ENCODE assay signal across 2 cellular contexts in genomic region chr11:46175401-46176002, GRCh38.
TF ChIP-seq lines count a peak whose summit lies in the region.

No MANE protein-coding gene starts in this region.

TF ChIP-seq in A549, 52 proteins besides CTCF, POLR2A, EP300 and RAD21:
- TF ChIP-seq USF2 (IDR thresholded peaks at IDR 0.05) (0 out of 2 replicates have a peak, but pooled peaks have one; percentile 24), FOXS1 (CRISPR knock-in tag; IDR thresholded peaks at IDR 0.05) (no peak)

TF ChIP-seq in GM23338, 12 proteins besides CTCF, POLR2A, EP300 and RAD21:
- TF ChIP-seq JUNB (IDR thresholded peaks at IDR 0.05; ENCODE audit: unreplicated experiment), result no peak
- no peak for TF ChIP-seq ZNF331 (CRISPR knock-in tag; IDR thresholded peaks at IDR 0.05; ENCODE audit: low read depth)
- TF ChIP-seq EZH2 (IDR thresholded peaks at IDR 0.05; ENCODE audit: low read depth, unreplicated experiment), result no peak
- no peak for TF ChIP-seq ETS1 (IDR thresholded peaks at IDR 0.05)
- no peak for TF ChIP-seq CREB1 (CRISPR knock-in tag; IDR thresholded peaks at IDR 0.05; ENCODE audit: low read depth)
- no peak for TF ChIP-seq ZNF114 (CRISPR knock-in tag; IDR thresholded peaks at IDR 0.05)
- TF ChIP-seq POLR2AphosphoS5 (IDR thresholded peaks at IDR 0.05; ENCODE audit: low read depth), result no peak
- TF ChIP-seq EZH2phosphoT487 (IDR thresholded peaks at IDR 0.05; ENCODE audit: unreplicated experiment), result no peak
- no peak for TF ChIP-seq REST (IDR thresholded peaks at IDR 0.05; ENCODE audit: unreplicated experiment)
- TF ChIP-seq NANOG (IDR thresholded peaks at IDR 0.05; ENCODE audit: borderline replicate concordance), result no peak
- TF ChIP-seq STAT1 (IDR thresholded peaks at IDR 0.05; ENCODE audit: unreplicated experiment), result no peak
- no peak for TF ChIP-seq ZNF462 (CRISPR knock-in tag; IDR thresholded peaks at IDR 0.05)
